In genomic region chr21:45187646-45188045, GRCh38 we compare ENCODE assay signal across 26 cellular contexts.
"Had no signal": no experiment of that assay in that cellular context is flagged by ENCODE, and none has a peak within 500 bp of the region (broad histone marks: within the 10 kb centered on the region; RNA-seq: fewer than 3 reads in every experiment).

No MANE protein-coding gene starts in this region.

- DNase-seq: activated CD4-positive, alpha-beta memory T cell treated with anti-CD3 and anti-CD28 coated beads for 36 hours; activated CD4-positive, alpha-beta T cell treated with anti-CD3 and anti-CD28 coated beads, Interleukin-2, amount 10 ng/mL, durations not matched to agents 24 days and 14 days; activated CD4-positive, CD25-positive, alpha-beta regulatory T cell treated with anti-CD3 and anti-CD28 coated beads, Interleukin-2, amount 50 U/mL, for 72 hours; activated CD8-positive, alpha-beta memory T cell treated with anti-CD3 and anti-CD28 coated beads, Interleukin-2, amount 50 U/mL, for 4 hours; activated gamma-delta T cell; activated naive CD4-positive, alpha-beta T cell treated with anti-CD3 and anti-CD28 coated beads, Interleukin-2, amount 10 ng/mL, durations not matched to agents 7 days and 5 days; activated naive CD8-positive, alpha-beta T cell treated with anti-CD3 and anti-CD28 coated beads, Interleukin-2, amount 10 ng/mL, durations not matched to agents 7 days and 5 days; activated T-cell treated with anti-CD3 and anti-CD28 coated beads, Interleukin-2, amount 50 U/mL, for 1 hour; amygdala; dorsolateral prefrontal cortex; effector memory CD4-positive, alpha-beta T cell; gastrocnemius medialis; glutamatergic neuron; islet precursor cell; left ventricle myocardium inferior; mesendoderm; natural killer cell; right cardiac atrium; stimulated activated CD4-positive, alpha-beta T cell treated with anti-CD3 and anti-CD28 coated beads, Interleukin-15, amount 100 ng/mL, for 24 hours; stimulated activated CD4-positive, alpha-beta T cell treated with anti-CD3 and anti-CD28 coated beads, Interleukin-2, amount 100 ng/mL, for 24 hours; stimulated activated naive CD4-positive, alpha-beta T cell treated with Interleukin-2 at 50 U/mL for 16 hours had no signal

- H3K4me3 Mint-ChIP-seq: activated CD4-positive, alpha-beta memory T cell treated with anti-CD3 and anti-CD28 coated beads for 36 hours; activated CD4-positive, alpha-beta T cell treated with anti-CD3 and anti-CD28 coated beads, Interleukin-2, amount 10 ng/mL, durations not matched to agents 24 days and 14 days; activated naive CD4-positive, alpha-beta T cell treated with anti-CD3 and anti-CD28 coated beads, Interleukin-2, amount 10 ng/mL, durations not matched to agents 7 days and 5 days; activated naive CD8-positive, alpha-beta T cell treated with anti-CD3 and anti-CD28 coated beads, Interleukin-2, amount 10 ng/mL, durations not matched to agents 7 days and 5 days; activated T-helper 1 cell treated with anti-CD3 and anti-CD28 coated beads, Interleukin-12 subunit alpha, Interleukin-12 subunit beta, Interleukin-2, Interleukin-4 antibody, amounts not matched to agents 30 ng/mL and 10 ng/mL and 1 ng/mL, durations not matched to agents 14 hours and 24 hours and 36 hours; central memory CD8-positive, alpha-beta T cell; natural killer cell had no signal

- H3K27ac Mint-ChIP-seq: activated CD4-positive, alpha-beta memory T cell treated with anti-CD3 and anti-CD28 coated beads for 36 hours; activated CD4-positive, alpha-beta T cell treated with anti-CD3 and anti-CD28 coated beads, Interleukin-2, amount 10 ng/mL, durations not matched to agents 24 days and 14 days; activated naive CD4-positive, alpha-beta T cell treated with anti-CD3 and anti-CD28 coated beads, Interleukin-2, amount 10 ng/mL, durations not matched to agents 7 days and 5 days; activated naive CD8-positive, alpha-beta T cell treated with anti-CD3 and anti-CD28 coated beads, Interleukin-2, amount 10 ng/mL, durations not matched to agents 7 days and 5 days; activated T-helper 1 cell treated with anti-CD3 and anti-CD28 coated beads, Interleukin-12 subunit alpha, Interleukin-12 subunit beta, Interleukin-2, Interleukin-4 antibody, amounts not matched to agents 30 ng/mL and 10 ng/mL and 1 ng/mL, durations not matched to agents 14 hours and 24 hours and 36 hours; natural killer cell had no signal

- H3K4me1 Mint-ChIP-seq: activated CD4-positive, alpha-beta T cell treated with anti-CD3 and anti-CD28 coated beads, Interleukin-2, amount 10 ng/mL, durations not matched to agents 24 days and 14 days; activated naive CD4-positive, alpha-beta T cell treated with anti-CD3 and anti-CD28 coated beads, Interleukin-2, amount 10 ng/mL, durations not matched to agents 7 days and 5 days; activated naive CD8-positive, alpha-beta T cell treated with anti-CD3 and anti-CD28 coated beads, Interleukin-2, amount 10 ng/mL, durations not matched to agents 7 days and 5 days; central memory CD8-positive, alpha-beta T cell; natural killer cell had no signal

- H3K27me3 Mint-ChIP-seq: activated CD4-positive, alpha-beta memory T cell treated with anti-CD3 and anti-CD28 coated beads for 36 hours; activated CD4-positive, alpha-beta T cell treated with anti-CD3 and anti-CD28 coated beads, Interleukin-2, amount 10 ng/mL, durations not matched to agents 24 days and 14 days; activated naive CD4-positive, alpha-beta T cell treated with anti-CD3 and anti-CD28 coated beads, Interleukin-2, amount 10 ng/mL, durations not matched to agents 7 days and 5 days; activated naive CD8-positive, alpha-beta T cell treated with anti-CD3 and anti-CD28 coated beads, Interleukin-2, amount 10 ng/mL, durations not matched to agents 7 days and 5 days; central memory CD8-positive, alpha-beta T cell had no signal

- H3K4me3 ChIP-seq: dorsolateral prefrontal cortex, left ventricle myocardium inferior, lung, tibial nerve had no signal

- ATAC-seq: esophagus mucosa, gastrocnemius medialis, natural killer cell, right cardiac atrium had no signal
